21 cellular contexts compared by ENCODE assay signal in the genomic region with DNA sequence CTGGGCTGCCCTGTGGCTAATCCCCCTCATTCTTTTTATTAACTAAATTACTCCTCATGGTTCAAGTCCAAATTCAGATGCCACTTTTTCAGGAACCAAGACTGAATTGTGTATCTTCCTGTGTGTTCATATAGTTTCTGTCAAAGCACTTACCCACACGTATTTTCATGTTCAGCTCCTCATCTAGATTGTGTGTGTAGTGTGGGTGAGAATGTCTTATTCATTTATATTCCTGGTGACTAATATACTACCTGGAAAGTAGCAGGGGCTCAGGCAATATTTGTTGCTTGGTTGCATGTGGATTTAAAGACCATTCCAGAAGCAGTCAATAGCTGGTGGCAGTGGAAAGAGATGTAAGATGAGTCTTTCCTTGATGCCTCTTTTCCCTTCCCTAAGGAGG. TPM values are rescaled to one million over a fixed set of nuclear protein-coding genes. Genes with fewer than 3 reads are reported as not detected.
DNase-seq lines count a peak whose midpoint lies in the region; ATAC-seq and TF ChIP-seq lines count a peak whose summit lies in the region.
"Had no signal": no experiment of that assay in that cellular context is flagged by ENCODE, and none has a peak within 500 bp of the region (broad histone marks: within the 10 kb centered on the region; RNA-seq: fewer than 3 reads in every experiment).

No MANE protein-coding gene starts in this region.

- no peak for TF ChIP-seq CTCF in CD8-positive, alpha-beta T cell (IDR thresholded peaks at IDR 0.05)
- no peak for TF ChIP-seq CTCF in neural progenitor cell (IDR thresholded peaks at IDR 0.05)

- H3K36me3 ChIP-seq in CD8-positive, alpha-beta T cell (ENCODE audit: insufficient read depth, low read length) = peaks cover 7% of the 10 kb centered on the region
- peaks cover 8% of the 10 kb centered on the region for H3K36me3 ChIP-seq in neural progenitor cell

- H3K9ac ChIP-seq in neural progenitor cell = peak overlapping the region; percentile 25
- H3K9ac ChIP-seq: GM23248 had no signal

- no peaks in the 10 kb centered on the region for H3F3A ChIP-seq in neural progenitor cell (ENCODE audit: low read depth)

- no peak overlapping the region for H3K4me3 Mint-ChIP-seq in activated T-cell treated with anti-CD3 and anti-CD28 coated beads, Interleukin-2, amount 50 U/mL, for 24 hours
- H3K4me3 Mint-ChIP-seq in CD8-positive, alpha-beta T cell = no peak overlapping the region
- no peak overlapping the region for H3K4me3 Mint-ChIP-seq in activated T-helper 2 cell treated with anti-CD3 and anti-CD28 coated beads, Interferon-gamma antibody, Interleukin-2, Interleukin-4, amounts not matched to agents 10 μg/mL and 5 μg/mL and 100 μg/mL, durations not matched to agents 14 hours and 24 hours and 36 hours (ENCODE audit: low read depth)
- no peak overlapping the region for H3K4me3 Mint-ChIP-seq in neural progenitor cell
- H3K4me3 Mint-ChIP-seq: CD4-positive, alpha-beta T cell had no signal

- POLR2A ChIA-PET in CD8-positive, alpha-beta T cell (lab: Charles Lee) = no interaction called here

- H3K27ac ChIP-seq in CD8-positive, alpha-beta T cell (ENCODE audit: low read depth, low read length) = no peak overlapping the region
- H3K27ac ChIP-seq in neural progenitor cell = no peak overlapping the region
- H3K27ac ChIP-seq: GM23248 had no signal

- H3K27me3 Mint-ChIP-seq in activated T-cell treated with anti-CD3 and anti-CD28 coated beads, Interleukin-2, amount 50 U/mL, for 24 hours = no peaks in the 10 kb centered on the region
- no peaks in the 10 kb centered on the region for H3K27me3 Mint-ChIP-seq in CD8-positive, alpha-beta T cell (ENCODE audit: low read depth)
- no peaks in the 10 kb centered on the region for H3K27me3 Mint-ChIP-seq in activated T-helper 2 cell treated with anti-CD3 and anti-CD28 coated beads, Interferon-gamma antibody, Interleukin-2, Interleukin-4, amounts not matched to agents 10 μg/mL and 5 μg/mL and 100 μg/mL, durations not matched to agents 14 hours and 24 hours and 36 hours (ENCODE audit: low read depth)
- H3K27me3 Mint-ChIP-seq in neural progenitor cell (ENCODE audit: insufficient read depth, low read depth) = no peaks in the 10 kb centered on the region
- H3K27me3 Mint-ChIP-seq: CD4-positive, alpha-beta T cell had no signal

- no peaks in the 10 kb centered on the region for H3K79me2 ChIP-seq in neural progenitor cell (ENCODE audit: low read depth)

- CTCF ChIA-PET in CD8-positive, alpha-beta T cell (lab: Charles Lee) = no interaction called here

- no peak overlapping the region for H2AFZ ChIP-seq in neural progenitor cell (replicated peaks)
- H2AFZ ChIP-seq: GM23248 had no signal

- intact Hi-C loops in CD8-positive, alpha-beta T cell (cut with DNase I, micrococcal nuclease) = no loop called here
- intact Hi-C loops in activated T-helper 2 cell treated with anti-CD3 and anti-CD28 coated beads, Interferon-gamma antibody, Interleukin-2, Interleukin-4, amounts not matched to agents 10 μg/mL and 5 μg/mL and 100 μg/mL, durations not matched to agents 14 hours and 24 hours and 36 hours (cut with micrococcal nuclease) = no loop called here

- no peaks in the 10 kb centered on the region for H3K9me3 Mint-ChIP-seq in activated T-cell treated with anti-CD3 and anti-CD28 coated beads, Interleukin-2, amount 50 U/mL, for 24 hours
- no peaks in the 10 kb centered on the region for H3K9me3 Mint-ChIP-seq in CD8-positive, alpha-beta T cell
- no peaks in the 10 kb centered on the region for H3K9me3 Mint-ChIP-seq in activated T-helper 2 cell treated with anti-CD3 and anti-CD28 coated beads, Interferon-gamma antibody, Interleukin-2, Interleukin-4, amounts not matched to agents 10 μg/mL and 5 μg/mL and 100 μg/mL, durations not matched to agents 14 hours and 24 hours and 36 hours
- no peaks in the 10 kb centered on the region for H3K9me3 Mint-ChIP-seq in neural progenitor cell
- H3K9me3 Mint-ChIP-seq: CD4-positive, alpha-beta T cell had no signal

- no peak for DNase-seq in activated T-cell treated with anti-CD3 and anti-CD28 coated beads, Interleukin-2, amount 50 U/mL, for 24 hours
- no peak for DNase-seq in activated T-cell treated with anti-CD3 and anti-CD28 coated beads, Interleukin-2, amount 50 U/mL, for 48 hours
- no peak for DNase-seq in CD8-positive, alpha-beta T cell
- DNase-seq in activated T-helper 2 cell treated with anti-CD3 and anti-CD28 coated beads, Interferon-gamma antibody, Interleukin-2, Interleukin-4, amounts not matched to agents 10 μg/mL and 5 μg/mL and 100 μg/mL, durations not matched to agents 14 hours and 24 hours and 36 hours (ENCODE audit: low spot score) = no peak
- no peak for DNase-seq in neural progenitor cell (ENCODE audit: low spot score)
- DNase-seq in activated gamma-delta T cell (lab: John Stamatoyannopoulos, UW) = no peak
- DNase-seq in HuH-7.5 (ENCODE audit: low spot score) = no peak
- DNase-seq in H4 (ENCODE audit: low spot score) = no peak
- DNase-seq: BE2C; Calu3; CD4-positive, alpha-beta T cell; GF-D8; GM23248; NCI-H1105; NCI-H2081 treated with DMSO at 0.1 percent for 48 hours; NCI-H510A; NCI-H748 treated with DMSO at 0.1 percent for 48 hours; OCI-M1; SHP77 had no signal

- no peaks in the 10 kb centered on the region for H3K4me1 ChIP-seq in CD8-positive, alpha-beta T cell (ENCODE audit: insufficient read depth, low read length)
- H3K4me1 ChIP-seq in neural progenitor cell = no peaks in the 10 kb centered on the region
- H3K4me1 ChIP-seq: BE2C had no signal

- H3K27ac Mint-ChIP-seq in activated T-cell treated with anti-CD3 and anti-CD28 coated beads, Interleukin-2, amount 50 U/mL, for 24 hours = peak overlapping the region; percentile 63
- H3K27ac Mint-ChIP-seq in CD8-positive, alpha-beta T cell = peak overlapping the region; percentile 20
- H3K27ac Mint-ChIP-seq in activated T-helper 2 cell treated with anti-CD3 and anti-CD28 coated beads, Interferon-gamma antibody, Interleukin-2, Interleukin-4, amounts not matched to agents 10 μg/mL and 5 μg/mL and 100 μg/mL, durations not matched to agents 14 hours and 24 hours and 36 hours = peak overlapping the region; percentile 8
- no peak overlapping the region for H3K27ac Mint-ChIP-seq in neural progenitor cell
- H3K27ac Mint-ChIP-seq: CD4-positive, alpha-beta T cell had no signal

- H3K9me3 ChIP-seq in CD8-positive, alpha-beta T cell (ENCODE audit: low read length) = no peaks in the 10 kb centered on the region
- no peaks in the 10 kb centered on the region for H3K9me3 ChIP-seq in neural progenitor cell (ENCODE audit: low read depth)
- H3K9me3 ChIP-seq: BE2C had no signal

- ATAC-seq in CD8-positive, alpha-beta T cell = no peak
- ATAC-seq: HCT116, K562 had no signal

- peaks cover 12% of the 10 kb centered on the region for H3K4me1 Mint-ChIP-seq in activated T-cell treated with anti-CD3 and anti-CD28 coated beads, Interleukin-2, amount 50 U/mL, for 24 hours (ENCODE audit: low read depth)
- H3K4me1 Mint-ChIP-seq in CD8-positive, alpha-beta T cell (ENCODE audit: low read depth) = no peaks in the 10 kb centered on the region
- peaks cover 4% of the 10 kb centered on the region for H3K4me1 Mint-ChIP-seq in activated T-helper 2 cell treated with anti-CD3 and anti-CD28 coated beads, Interferon-gamma antibody, Interleukin-2, Interleukin-4, amounts not matched to agents 10 μg/mL and 5 μg/mL and 100 μg/mL, durations not matched to agents 14 hours and 24 hours and 36 hours (ENCODE audit: low read depth)
- no peaks in the 10 kb centered on the region for H3K4me1 Mint-ChIP-seq in neural progenitor cell

- H3K27me3 ChIP-seq in CD8-positive, alpha-beta T cell (ENCODE audit: insufficient read depth, low read length) = no peaks in the 10 kb centered on the region
- H3K27me3 ChIP-seq in neural progenitor cell = no peaks in the 10 kb centered on the region
- H3K27me3 ChIP-seq: BE2C had no signal

- no peak overlapping the region for H3K4me2 ChIP-seq in neural progenitor cell

- peaks cover 53% of the 10 kb centered on the region for H3K36me3 Mint-ChIP-seq in activated T-cell treated with anti-CD3 and anti-CD28 coated beads, Interleukin-2, amount 50 U/mL, for 24 hours (ENCODE audit: low read depth)
- H3K36me3 Mint-ChIP-seq in CD8-positive, alpha-beta T cell = peaks cover 57% of the 10 kb centered on the region
- H3K36me3 Mint-ChIP-seq in activated T-helper 2 cell treated with anti-CD3 and anti-CD28 coated beads, Interferon-gamma antibody, Interleukin-2, Interleukin-4, amounts not matched to agents 10 μg/mL and 5 μg/mL and 100 μg/mL, durations not matched to agents 14 hours and 24 hours and 36 hours (ENCODE audit: low read depth) = peaks cover 21% of the 10 kb centered on the region
- peaks cover 27% of the 10 kb centered on the region for H3K36me3 Mint-ChIP-seq in neural progenitor cell

- peaks cover 6% of the 10 kb centered on the region for H4K20me1 ChIP-seq in neural progenitor cell (ENCODE audit: low read depth)

- H3K4me3 ChIP-seq in CD8-positive, alpha-beta T cell (ENCODE audit: low read depth, low read length) = no peak overlapping the region
- no peak overlapping the region for H3K4me3 ChIP-seq in neural progenitor cell
- H3K4me3 ChIP-seq: GM23248, K562 had no signal

RNA-seq across cellular contexts. Expression of a gene that starts 48.5 kb away (rescaled TPM):
- total RNA-seq in CD8-positive, alpha-beta T cell = 10 to 100 TPM; 50.0 to 52.0 TPM
- 63.0 and 66.3 TPM in 2 replicates for total RNA-seq in activated T-helper 2 cell treated with anti-CD3 and anti-CD28 coated beads, Interferon-gamma antibody, Interleukin-2, Interleukin-4, amounts not matched to agents 10 μg/mL and 5 μg/mL and 100 μg/mL, durations not matched to agents 14 hours and 24 hours and 36 hours
- 83.3 and 174 TPM in 2 replicates for total RNA-seq in neural progenitor cell (ENCODE audit: low replicate concordance)
- total RNA-seq in H4 (2014; rRNA removed; shearing (Covaris generic)) = 165 and 187 TPM in 2 replicates
